Comparison of ENCODE assay signal across 13 cellular contexts in the genomic region with DNA sequence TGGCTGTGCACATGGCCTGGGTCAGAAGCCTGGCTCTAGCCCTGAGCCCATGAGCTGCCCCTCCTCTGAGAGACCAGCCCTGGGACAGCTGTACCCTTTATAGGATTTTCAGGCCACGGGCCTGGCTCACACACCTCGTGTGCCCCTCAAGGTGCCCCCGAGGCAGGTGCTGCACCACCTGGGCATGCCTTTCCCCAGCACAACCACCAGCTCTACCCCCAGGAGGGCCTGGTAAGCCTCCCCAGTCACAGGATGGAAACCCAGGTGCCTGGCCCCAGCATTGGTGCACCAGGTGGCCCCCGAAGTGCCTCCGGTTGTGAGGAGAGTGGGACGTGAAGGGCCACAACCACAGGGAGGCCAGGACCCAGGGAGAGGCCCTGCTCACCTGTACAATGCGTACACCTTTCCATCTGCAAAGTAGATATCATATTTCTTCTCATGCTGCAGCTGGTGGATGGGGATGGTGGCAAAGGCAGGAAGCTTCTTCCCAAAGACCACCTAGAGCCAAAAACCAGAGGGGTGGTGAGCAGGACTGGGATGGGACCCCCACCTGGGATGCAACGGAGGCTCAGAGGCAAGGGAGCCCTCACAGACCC. TPM values are rescaled to one million over a fixed set of nuclear protein-coding genes. Genes with fewer than 3 reads are reported as not detected.
A peak's percentile ranks its signal among the peaks of the same experiment; 100 is the strongest.
DNase-seq lines count a peak whose midpoint lies in the region; ATAC-seq and TF ChIP-seq lines count a peak whose summit lies in the region.
"Had no signal": no experiment of that assay in that cellular context is flagged by ENCODE, and none has a peak within 500 bp of the region (broad histone marks: within the 10 kb centered on the region; RNA-seq: fewer than 3 reads in every experiment).

No MANE protein-coding gene starts in this region.

- peaks cover 10% of the 10 kb centered on the region for H3K9me3 Mint-ChIP-seq in glutamatergic neuron (ENCODE audit: unreplicated experiment)
- H3K9me3 Mint-ChIP-seq: GM23338 had no signal

- H3K4me3 ChIP-seq in Panc1 (ENCODE audit: low read depth in 2 of 2, low read length in 2 of 2) (no peak overlapping the region), gastrocnemius medialis (no peak overlapping the region), prostate gland (no peak overlapping the region)
- H3K4me3 ChIP-seq: SK-N-MC had no signal

- H3K27me3 Mint-ChIP-seq in glutamatergic neuron (ENCODE audit: unreplicated experiment): peaks cover 13% of the 10 kb centered on the region

- no TSS peak for BruUV-seq in Panc1 (replicated peaks; lab: Mats Ljungman, UMichigan)

- TF ChIP-seq CTCF in C4-2B (conservative IDR thresholded peaks at IDR 0.05) (no peak), Panc1 (IDR thresholded peaks at IDR 0.05) (no peak), glutamatergic neuron (IDR thresholded peaks at IDR 0.05; ENCODE audit: partially characterized antibody, unreplicated experiment) (no peak), gastrocnemius medialis (IDR thresholded peaks at IDR 0.05 in 4 of 5, conservative IDR thresholded peaks at IDR 0.05 in 1 of 5) (no peak), prostate gland (IDR thresholded peaks at IDR 0.05) (no peak)

- H3K27ac Mint-ChIP-seq in glutamatergic neuron (ENCODE audit: unreplicated experiment): no peak overlapping the region
- H3K27ac Mint-ChIP-seq: GM23338 had no signal

- H3K27me3 ChIP-seq in Panc1 (ENCODE audit: control insufficient read depth, insufficient read depth, low read length) (no peaks in the 10 kb centered on the region), gastrocnemius medialis (no peaks in the 10 kb centered on the region), prostate gland (replicated peaks; ENCODE audit: insufficient read depth) (no peaks in the 10 kb centered on the region)

- no peak for TF ChIP-seq POLR2A in gastrocnemius medialis (IDR thresholded peaks at IDR 0.05)
- TF ChIP-seq POLR2A in prostate gland (IDR thresholded peaks at IDR 0.05): no peak

- DNase-seq in Panc1 (ENCODE audit: low read depth, low spot score) (no peak), glutamatergic neuron (no peak), gastrocnemius medialis (no peak), NCI-H345 (lab: John Stamatoyannopoulos, UW) (no peak), prostate gland (ENCODE audit: low spot score) (no peak)

- H3K27ac ChIP-seq in C4-2B (peak overlapping the region; percentile 99; the same call in 1 of the 2 replicates), Panc1 (ENCODE audit: low read length) (peak overlapping the region; percentile 48; the same call in 1 of the 2 replicates), gastrocnemius medialis (peak overlapping the region in 3 of 4 donors; percentile 65 to 79 (median 78)), prostate gland (no peak overlapping the region)
- H3K27ac ChIP-seq: KMS-11, SK-N-MC had no signal

- H3K36me3 ChIP-seq in Panc1 (ENCODE audit: control insufficient read depth, insufficient read depth, low read length) (peaks cover 6% of the 10 kb centered on the region; the same call in 1 of the 2 replicates), gastrocnemius medialis (peaks cover 0 to 47% of the 10 kb centered on the region in 2 donors), prostate gland (peaks cover 12 to 25% of the 10 kb centered on the region in 2 donors)

- H3K36me3 Mint-ChIP-seq in glutamatergic neuron (ENCODE audit: unreplicated experiment): peaks cover 4% of the 10 kb centered on the region

- intact Hi-C loops in Panc1 (cut with micrococcal nuclease; ENCODE audit: unreplicated experiment) (no loop called here), gastrocnemius medialis (cut with DNase I; ENCODE audit: low total_unique reads) (loop anchor here (10.0 kb wide), 1 partner anchor 531 kb away; a partner anchor contains a TSS), prostate gland (cut with DNase I) (no loop called here)

- peaks cover 43% of the 10 kb centered on the region for H3K4me1 ChIP-seq in Panc1 (ENCODE audit: control insufficient read depth, insufficient read depth, low read length)
- peaks cover 38 to 51% of the 10 kb centered on the region in 2 donors for H3K4me1 ChIP-seq in gastrocnemius medialis
- H3K4me1 ChIP-seq in prostate gland (replicated peaks): peaks cover 19% of the 10 kb centered on the region

- CTCF ChIA-PET in Panc1 (lab: Charles Lee): interaction anchor here (0.5 to 0.6 kb wide), 3 partner anchors 9 to 216 kb away, joined by 5 to 11 read pairs (median 8); no protein-coding TSS in a partner anchor

- ATAC-seq in Panc1: no peak
- no peak for ATAC-seq in gastrocnemius medialis
- ATAC-seq in GM19324 (IDR thresholded peaks at IDR 0.05; ENCODE audit: low FRiP score, unreplicated experiment): no peak

- POLR2A ChIA-PET in Panc1 (lab: Charles Lee): no interaction called here

- peaks cover 17% of the 10 kb centered on the region for H3K4me1 Mint-ChIP-seq in glutamatergic neuron (ENCODE audit: low read depth, unreplicated experiment)

- in situ Hi-C loops in Panc1 (cut with HindIII; ENCODE audit: low pct_unique_long_range_greater_than_20kb, low sequenced_read_pairs): no loop called here
- in situ Hi-C loops in gastrocnemius medialis (cut with MboI; ENCODE audit: low sequenced_read_pairs in 4 of 4): no loop called here

- WGBS in prostate gland: 88% methylated on average over 8 of the region's 8 CpGs

- H3K9me3 ChIP-seq in Panc1 (ENCODE audit: control insufficient read depth, insufficient read depth, low read depth, low read length): no peaks in the 10 kb centered on the region
- H3K9me3 ChIP-seq in gastrocnemius medialis: no peaks in the 10 kb centered on the region
- H3K9me3 ChIP-seq in prostate gland: no peaks in the 10 kb centered on the region

- peak overlapping the region; percentile 46 for H3K4me3 Mint-ChIP-seq in glutamatergic neuron (ENCODE audit: unreplicated experiment)
- H3K4me3 Mint-ChIP-seq: CD14-positive monocyte had no signal

RNA-seq across cellular contexts. Expression of a gene that starts 6.3 kb away (rescaled TPM):
- 85.7 TPM for total RNA-seq in Panc1 (2021; ENCODE audit: unreplicated experiment)
- 64.6 TPM for polyA plus RNA-seq in Panc1 (2012; ENCODE audit: insufficient read length)
- 90.4 TPM for total RNA-seq in glutamatergic neuron (ENCODE audit: unreplicated experiment)
- 10 to 100 TPM; 57.0 to 92.2 (median 75.4) TPM for total RNA-seq in gastrocnemius medialis
- 10 to 100 TPM; 30.7 to 74.3 TPM for total RNA-seq in prostate gland

RNA-seq across cellular contexts. Expression of a gene that starts 13.6 kb away (rescaled TPM):
- total RNA-seq in Panc1 (2021; ENCODE audit: unreplicated experiment) (15.2 TPM), glutamatergic neuron (ENCODE audit: unreplicated experiment) (45.7 TPM), gastrocnemius medialis (1 to 10 TPM in 1 of 4 donors, not detected in 3; 2.3 TPM), prostate gland (10 to 100 TPM in 1 of 2 donors, 1 to 10 TPM in 1; 4.0 to 16.1 TPM)
- polyA plus RNA-seq in Panc1 (2012; ENCODE audit: insufficient read length): 35.6 TPM

RNA-seq across cellular contexts. Expression of a gene that starts 16.3 kb away (rescaled TPM):
- total RNA-seq in Panc1 (2021; ENCODE audit: unreplicated experiment): 15.3 TPM
- polyA plus RNA-seq in Panc1 (2012; ENCODE audit: insufficient read length): 42.9 TPM
- total RNA-seq in glutamatergic neuron (ENCODE audit: unreplicated experiment): 0.91 TPM
- total RNA-seq in gastrocnemius medialis: not detected
- 1 to 10 TPM; 1.8 to 3.6 TPM for total RNA-seq in prostate gland
- total RNA-seq: Right ventricle myocardium inferior had no signal
- polyA plus RNA-seq: CD14-positive monocyte had no signal

RNA-seq across cellular contexts. Expression of a gene that starts 19.3 kb away (rescaled TPM):
- total RNA-seq in Panc1 (2021; ENCODE audit: unreplicated experiment) (49.2 TPM), glutamatergic neuron (ENCODE audit: unreplicated experiment) (26.0 TPM), gastrocnemius medialis (10 to 100 TPM; 16.3 to 27.0 (median 20.1) TPM), prostate gland (10 to 100 TPM; 21.1 to 26.6 TPM)
- polyA plus RNA-seq in Panc1 (2012; ENCODE audit: insufficient read length): 71.8 TPM

RNA-seq across cellular contexts. Expression of a gene that starts 22.1 kb away (rescaled TPM):
- total RNA-seq in Panc1 (2021; ENCODE audit: unreplicated experiment): 4.0 TPM
- polyA plus RNA-seq in Panc1 (2012; ENCODE audit: insufficient read length): 2.3 TPM
- 1.3 TPM for total RNA-seq in glutamatergic neuron (ENCODE audit: unreplicated experiment)
- under 1 TPM in 2 of 4 donors, not detected in 2; 0.33 to 0.46 TPM for total RNA-seq in gastrocnemius medialis
- 1 to 10 TPM in 1 of 2 donors, under 1 TPM in 1; 0.32 to 5.0 TPM for total RNA-seq in prostate gland
- total RNA-seq: HT1080 had no signal
- polyA plus RNA-seq: CD14-positive monocyte had no signal

Comparison
In these comparisons a context has a peak if more than half of its experiments do, and no peak if none do; other contexts are left out.
1. H3K27ac ChIP-seq: peak in C4-2B (single experiment), Panc1 (single experiment) and gastrocnemius medialis (3 of 4); none in prostate gland (0 of 2).